27 cellular contexts compared by ENCODE assay signal in the genomic region with DNA sequence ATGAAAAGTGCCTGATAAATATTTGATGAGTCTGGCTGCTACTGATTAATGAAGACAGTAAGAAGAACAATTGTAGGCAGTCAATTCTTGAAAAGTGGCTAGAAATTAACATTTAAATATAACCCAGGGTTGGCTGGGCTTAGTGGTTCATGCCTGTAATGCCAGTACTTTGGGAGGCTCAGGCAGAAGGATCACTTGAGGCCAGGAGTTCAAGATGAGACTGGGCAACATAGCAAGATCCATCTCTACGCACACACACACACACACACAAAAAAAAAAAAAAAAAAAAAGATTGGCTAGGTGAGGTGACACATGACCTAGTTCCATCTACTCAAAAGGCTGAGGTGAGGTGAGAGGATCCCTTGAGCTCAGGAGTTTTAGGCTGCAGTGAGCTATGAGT. TPM values are rescaled to one million over a fixed set of nuclear protein-coding genes. Genes with fewer than 3 reads are reported as not detected.
"Had no signal": no experiment of that assay in that cellular context is flagged by ENCODE, and none has a peak within 500 bp of the region (broad histone marks: within the 10 kb centered on the region; RNA-seq: fewer than 3 reads in every experiment).

No MANE protein-coding gene starts in this region.

- H3K27ac Mint-ChIP-seq: activated CD4-positive, alpha-beta memory T cell treated with anti-CD3 and anti-CD28 coated beads, Interleukin-2, amount 10 ng/mL, durations not matched to agents 7 days and 5 days; activated CD4-positive, alpha-beta T cell treated with anti-CD3 and anti-CD28 coated beads, Interleukin-2, amount 10 ng/mL, durations not matched to agents 7 days and 5 days; activated naive CD4-positive, alpha-beta T cell treated with anti-CD3 and anti-CD28 coated beads, Interleukin-2, amount 10 ng/mL, durations not matched to agents 7 days and 5 days; activated naive CD8-positive, alpha-beta T cell; activated T-cell treated with anti-CD3 and anti-CD28 coated beads, Interleukin-2, amount 50 U/mL, for 24 hours; activated T-cell treated with anti-CD3 and anti-CD28 coated beads, Interleukin-2, amount 50 U/mL, for 72 hours; effector memory CD8-positive, alpha-beta T cell had no signal

- H3K9me3 ChIP-seq: esophagus muscularis mucosa, gastrocnemius medialis, heart left ventricle had no signal

- H3K27ac ChIP-seq: brain microvascular endothelial cell, coronary artery, esophagus muscularis mucosa, foreskin keratinocyte, gastrocnemius medialis, heart left ventricle had no signal

- H3K4me3 Mint-ChIP-seq: activated CD4-positive, alpha-beta memory T cell treated with anti-CD3 and anti-CD28 coated beads, Interleukin-2, amount 10 ng/mL, durations not matched to agents 7 days and 5 days; activated CD4-positive, alpha-beta T cell treated with anti-CD3 and anti-CD28 coated beads, Interleukin-2, amount 10 ng/mL, durations not matched to agents 7 days and 5 days; activated naive CD4-positive, alpha-beta T cell treated with anti-CD3 and anti-CD28 coated beads, Interleukin-2, amount 10 ng/mL, durations not matched to agents 7 days and 5 days; activated naive CD8-positive, alpha-beta T cell; activated T-cell treated with anti-CD3 and anti-CD28 coated beads, Interleukin-2, amount 50 U/mL, for 24 hours; activated T-cell treated with anti-CD3 and anti-CD28 coated beads, Interleukin-2, amount 50 U/mL, for 72 hours; central memory CD8-positive, alpha-beta T cell; effector memory CD8-positive, alpha-beta T cell had no signal

- H3K4me3 ChIP-seq: coronary artery, esophagus muscularis mucosa, gastrocnemius medialis, heart left ventricle had no signal

- ATAC-seq: activated T-cell treated with anti-CD3 and anti-CD28 coated beads, Interleukin-2, amount 50 U/mL, for 72 hours; effector memory CD8-positive, alpha-beta T cell; foreskin keratinocyte; gastrocnemius medialis; heart left ventricle had no signal

- H3K27me3 ChIP-seq: brain microvascular endothelial cell, esophagus muscularis mucosa, foreskin keratinocyte, gastrocnemius medialis, heart left ventricle had no signal

- H3K9me3 Mint-ChIP-seq: activated CD4-positive, alpha-beta memory T cell treated with anti-CD3 and anti-CD28 coated beads, Interleukin-2, amount 10 ng/mL, durations not matched to agents 7 days and 5 days; activated CD4-positive, alpha-beta T cell treated with anti-CD3 and anti-CD28 coated beads, Interleukin-2, amount 10 ng/mL, durations not matched to agents 7 days and 5 days; activated naive CD4-positive, alpha-beta T cell treated with anti-CD3 and anti-CD28 coated beads, Interleukin-2, amount 10 ng/mL, durations not matched to agents 7 days and 5 days; activated T-cell treated with anti-CD3 and anti-CD28 coated beads, Interleukin-2, amount 50 U/mL, for 24 hours; activated T-cell treated with anti-CD3 and anti-CD28 coated beads, Interleukin-2, amount 50 U/mL, for 72 hours; central memory CD8-positive, alpha-beta T cell; effector memory CD8-positive, alpha-beta T cell had no signal

- H3K36me3 ChIP-seq: brain microvascular endothelial cell, esophagus muscularis mucosa, gastrocnemius medialis, heart left ventricle had no signal

- DNase-seq: activated CD4-positive, alpha-beta memory T cell treated with anti-CD3 and anti-CD28 coated beads, Interleukin-2, amount 10 ng/mL, durations not matched to agents 7 days and 5 days; activated CD4-positive, alpha-beta T cell treated with anti-CD3 and anti-CD28 coated beads for 1 hour; activated CD4-positive, alpha-beta T cell treated with anti-CD3 and anti-CD28 coated beads for 4 hours; activated CD4-positive, alpha-beta T cell treated with anti-CD3 and anti-CD28 coated beads, Interleukin-2, amount 10 ng/mL, durations not matched to agents 7 days and 5 days; activated CD4-positive, alpha-beta T cell treated with anti-CD3 and anti-CD28 coated beads, Interleukin-2, amount 50 U/mL, for 4 hours; activated CD8-positive, alpha-beta memory T cell treated with anti-CD3 and anti-CD28 coated beads, Interleukin-2, amount 50 U/mL, for 48 hours; activated gamma-delta T cell; activated naive CD4-positive, alpha-beta T cell; activated naive CD4-positive, alpha-beta T cell treated with anti-CD3 and anti-CD28 coated beads, Interleukin-2, amount 10 ng/mL, durations not matched to agents 7 days and 5 days; activated T-cell treated with anti-CD3 and anti-CD28 coated beads for 4 hours; activated T-cell treated with anti-CD3 and anti-CD28 coated beads, Interleukin-2, amount 50 U/mL, for 24 hours; activated T-cell treated with anti-CD3 and anti-CD28 coated beads, Interleukin-2, amount 50 U/mL, for 72 hours; amniotic stem cell; anterior cingulate cortex; brain microvascular endothelial cell; dermis blood vessel endothelial cell; effector CD4-positive, alpha-beta T cell; effector memory CD8-positive, alpha-beta T cell; erythroblast; foreskin keratinocyte; gastrocnemius medialis; glutamatergic neuron; heart left ventricle had no signal

- H3K4me1 ChIP-seq: foreskin keratinocyte, gastrocnemius medialis had no signal

- H3K36me3 Mint-ChIP-seq: activated naive CD4-positive, alpha-beta T cell treated with anti-CD3 and anti-CD28 coated beads, Interleukin-2, amount 10 ng/mL, durations not matched to agents 7 days and 5 days; activated naive CD8-positive, alpha-beta T cell had no signal

RNA-seq across cellular contexts. Expression of a gene that starts 7.9 kb away (rescaled TPM):
- total RNA-seq: activated CD4-positive, alpha-beta memory T cell treated with anti-CD3 and anti-CD28 coated beads, Interleukin-2, amount 10 ng/mL, durations not matched to agents 7 days and 5 days; activated CD4-positive, alpha-beta T cell treated with anti-CD3 and anti-CD28 coated beads, Interleukin-2, amount 10 ng/mL, durations not matched to agents 7 days and 5 days; activated T-cell treated with anti-CD3 and anti-CD28 coated beads, Interleukin-2, amount 50 U/mL, for 72 hours had no signal
